2 cellular contexts compared by ENCODE assay signal in genomic region chr2:120793682-120794403, GRCh38.
TF ChIP-seq lines count a peak whose summit lies in the region.

No MANE protein-coding gene starts in this region.

TF ChIP-seq in H1, 55 proteins besides CTCF, POLR2A, EP300 and RAD21:
- no peak for TF ChIP-seq E2F6 (IDR thresholded peaks at IDR 0.05)
- no peak for TF ChIP-seq RFX5 (IDR thresholded peaks at IDR 0.05; ENCODE audit: borderline replicate concordance, low read depth, low read length)

TF ChIP-seq in HEK293T, 16 proteins besides CTCF, POLR2A, EP300 and RAD21 (continued from another document):
- TF ChIP-seq PKNOX1 (IDR thresholded peaks at IDR 0.05) (no peak), ZNF384 (IDR thresholded peaks at IDR 0.05) (no peak), FOXA1 (IDR thresholded peaks at IDR 0.05) (no peak), ELF4 (IDR thresholded peaks at IDR 0.05) (no peak), BHLHE40 (IDR thresholded peaks at IDR 0.05; ENCODE audit: borderline replicate concordance) (no peak), CTBP1 (IDR thresholded peaks at IDR 0.05; ENCODE audit: borderline replicate concordance) (no peak)
